In the genomic region with DNA sequence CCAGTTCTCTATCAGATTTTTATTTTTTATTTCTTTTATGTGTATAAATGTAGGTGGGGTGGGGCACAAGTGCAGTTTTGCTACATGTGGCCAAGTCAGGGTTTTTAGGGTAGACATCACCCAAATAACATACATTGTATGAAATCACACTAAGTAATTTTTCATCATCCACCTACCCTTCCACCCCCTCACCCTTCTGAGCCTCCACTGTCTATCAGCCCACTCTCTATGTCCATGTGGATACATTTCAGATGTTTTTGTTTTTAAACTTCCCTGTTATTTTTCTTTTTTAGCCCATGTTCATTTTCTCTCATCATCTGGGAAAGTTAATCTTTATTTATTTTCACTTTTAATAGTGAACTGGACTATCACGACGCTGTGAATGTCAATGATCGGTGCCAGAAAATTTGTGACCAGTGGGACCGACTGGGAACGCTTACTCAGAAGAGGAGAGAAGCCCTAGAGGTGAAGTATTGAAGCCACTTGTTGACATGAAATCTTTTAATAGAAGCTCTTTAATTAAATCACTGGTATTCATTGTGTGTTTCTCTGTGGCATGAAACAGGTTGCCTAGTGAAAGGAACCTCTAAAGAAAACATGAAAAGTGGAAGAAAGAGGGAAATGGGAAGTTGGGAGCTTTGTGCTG, we compare ENCODE assay signal across 15 cellular contexts. TPM values are rescaled to one million over a fixed set of nuclear protein-coding genes. Genes with fewer than 3 reads are reported as not detected.
DNase-seq lines count a peak whose midpoint lies in the region; ATAC-seq and TF ChIP-seq lines count a peak whose summit lies in the region.
"Had no signal": no experiment of that assay in that cellular context is flagged by ENCODE, and none has a peak within 500 bp of the region (broad histone marks: within the 10 kb centered on the region; RNA-seq: fewer than 3 reads in every experiment).

No MANE protein-coding gene starts in this region.

- H3K4me3 ChIP-seq in heart right ventricle, result no peak overlapping the region
- H3K4me3 ChIP-seq in right atrium auricular region, result no peak overlapping the region
- no peak overlapping the region for H3K4me3 ChIP-seq in psoas muscle
- no peak overlapping the region for H3K4me3 ChIP-seq in body of pancreas
- H3K4me3 ChIP-seq: BLaER1 treated with 17β-estradiol and CSF1 and Interleukin-3, amounts not matched to agents 10 nM and 100 nM had no signal

- WGBS in heart right ventricle, 2 donors, result 36 to 61% methylated on average over 5 of the region's 5 CpGs
- 63 to 69% (median 67%) methylated on average over 5 of the region's 5 CpGs for WGBS in psoas muscle, 3 donors
- 77 to 84% methylated on average over 5 of the region's 5 CpGs for WGBS in body of pancreas, 2 donors

- H3K4me1 ChIP-seq in heart right ventricle (peaks cover 6 to 69% (median 20%) of the 10 kb centered on the region in 9 donors), right atrium auricular region (peaks cover 0 to 5% of the 10 kb centered on the region in 2 donors), psoas muscle (no peaks in the 10 kb centered on the region), body of pancreas (no peaks in the 10 kb centered on the region)

- no peak for TF ChIP-seq CTCF in heart right ventricle (IDR thresholded peaks at IDR 0.05)
- no peak for TF ChIP-seq CTCF in right atrium auricular region (IDR thresholded peaks at IDR 0.05)
- TF ChIP-seq CTCF in psoas muscle (IDR thresholded peaks at IDR 0.05), result no peak
- no peak for TF ChIP-seq CTCF in body of pancreas (IDR thresholded peaks at IDR 0.05)

- ATAC-seq in Right ventricle myocardium superior (ENCODE audit: poor library complexity), result peak; percentile 47
- ATAC-seq in heart right ventricle, result peak; percentile 25 to 64 (median 42)
- no peak for ATAC-seq in psoas muscle
- no peak for ATAC-seq in HG02678 (IDR thresholded peaks at IDR 0.05; ENCODE audit: unreplicated experiment)
- ATAC-seq in HG02610 (IDR thresholded peaks at IDR 0.05; ENCODE audit: unreplicated experiment), result no peak
- no peak for ATAC-seq in body of pancreas
- ATAC-seq: CD8-positive, alpha-beta T cell; HepG2 had no signal

- peaks cover 0 to 85% (median 14%) of the 10 kb centered on the region in 9 donors for H3K36me3 ChIP-seq in heart right ventricle
- peaks cover 87% of the 10 kb centered on the region for H3K36me3 ChIP-seq in right atrium auricular region
- H3K36me3 ChIP-seq in psoas muscle (ENCODE audit: insufficient read depth in 1 of 2, low read depth in 1 of 2), result peaks cover 12 to 100% of the 10 kb centered on the region in 2 donors
- no peaks in the 10 kb centered on the region for H3K36me3 ChIP-seq in body of pancreas (replicated peaks in 1 of 2; ENCODE audit: insufficient read depth in 1 of 2, low read depth in 2 of 2)
- H3K36me3 ChIP-seq: BLaER1 treated with 17β-estradiol and CSF1 and Interleukin-3, amounts not matched to agents 10 nM and 100 nM had no signal

- TF ChIP-seq POLR2A in body of pancreas (IDR thresholded peaks at IDR 0.05), result no peak

- H3K9me3 ChIP-seq in heart right ventricle, result no peaks in the 10 kb centered on the region
- H3K9me3 ChIP-seq in right atrium auricular region, result no peaks in the 10 kb centered on the region
- no peaks in the 10 kb centered on the region for H3K9me3 ChIP-seq in psoas muscle
- no peaks in the 10 kb centered on the region for H3K9me3 ChIP-seq in body of pancreas
- H3K9me3 ChIP-seq: BLaER1 treated with 17β-estradiol and CSF1 and Interleukin-3, amounts not matched to agents 10 nM and 100 nM had no signal

- intact Hi-C loops in Right ventricle myocardium superior (cut with DNase I), result no loop called here
- intact Hi-C loops in heart right ventricle (cut with DNase I), result loop anchor here in 1 of 10 donors (5.0 kb wide), 1 partner anchor 60 kb away; the partner anchor contains the start of gene ACTN2
- intact Hi-C loops in psoas muscle (cut with DNase I), result no loop called here
- intact Hi-C loops in body of pancreas (cut with DNase I), result no loop called here

- H3K27ac ChIP-seq in heart right ventricle (peak overlapping the region; percentile 69 to 90 (median 77)), right atrium auricular region (peak overlapping the region; percentile 74 to 79), psoas muscle (peak overlapping the region; percentile 60), body of pancreas (no peak overlapping the region)
- H3K27ac ChIP-seq: BLaER1 treated with 17β-estradiol and CSF1 and Interleukin-3, amounts not matched to agents 10 nM and 100 nM had no signal

- H3K27me3 ChIP-seq in heart right ventricle (no peaks in the 10 kb centered on the region), right atrium auricular region (no peaks in the 10 kb centered on the region), psoas muscle (ENCODE audit: insufficient read depth in 3 of 3, low read length in 2 of 3) (no peaks in the 10 kb centered on the region), body of pancreas (no peaks in the 10 kb centered on the region)
- H3K27me3 ChIP-seq: BLaER1 treated with 17β-estradiol and CSF1 and Interleukin-3, amounts not matched to agents 10 nM and 100 nM had no signal

- DNase-seq in Right ventricle myocardium superior (no peak), heart right ventricle (no peak), right atrium auricular region (ENCODE audit: low spot score) (no peak), psoas muscle (no peak), body of pancreas (no peak)
- DNase-seq: Calu3; CD8-positive, alpha-beta T cell; DMS 273 treated with DMSO at 0.1 percent for 48 hours; DMS53; DND-41; H9 had no signal

RNA-seq across cellular contexts. Expression of gene MTR, which starts 47.7 kb away (rescaled TPM):
- total RNA-seq in Right ventricle myocardium superior (47.2 TPM), heart right ventricle (100 to 1,000 TPM in 1 of 10 donors, 10 to 100 TPM in 9; 39.4 to 100 (median 71.6) TPM), right atrium auricular region (10 to 100 TPM; 21.8 to 30.4 TPM), psoas muscle (10 to 100 TPM; 51.3 to 66.2 (median 53.6) TPM), body of pancreas (10 to 100 TPM; 26.7 to 29.8 TPM)
- polyA plus RNA-seq in heart right ventricle (10 to 100 TPM in 1 of 2 donors, 1 to 10 TPM in 1; 5.2 to 13.0 TPM), psoas muscle (10 to 100 TPM in 1 of 3 donors, 1 to 10 TPM in 2; 6.8 to 12.2 (median 7.7) TPM)

Comparison
In these comparisons a context has a peak if more than half of its experiments do, and no peak if none do; other contexts are left out.
1. ATAC-seq: peak in Right ventricle myocardium superior (single experiment) and heart right ventricle (8 of 8); none in psoas muscle (0 of 4), HG02678 (single experiment), HG02610 (single experiment) and body of pancreas (single experiment).
2. H3K27ac ChIP-seq: peak in heart right ventricle (10 of 10), right atrium auricular region (2 of 2) and psoas muscle (single experiment); none in body of pancreas (0 of 4).